ENCODE assay signal across 22 cellular contexts in genomic region chr7:88615336-88615735, GRCh38.
"Had no signal": no experiment of that assay in that cellular context is flagged by ENCODE, and none has a peak within 500 bp of the region (broad histone marks: within the 10 kb centered on the region; RNA-seq: fewer than 3 reads in every experiment).

No MANE protein-coding gene starts in this region.

- ATAC-seq: natural killer cell; psoas muscle; right cardiac atrium; right lobe of liver; stimulated activated effector memory CD8-positive, alpha-beta T cell treated with anti-CD3 and anti-CD28 coated beads, Interleukin-12 subunit alpha, Interleukin-12 subunit beta, amount 100 ng/mL, for 72 hours; stimulated activated naive B cell treated with anti-CD40 and anti-IgM and Interleukin-4, amounts not matched to agents 10 μg/mL and 1 μg/mL and 100 μg/mL, for 72 hours; upper lobe of right lung had no signal

- DNase-seq: natural killer cell; occipital lobe; ovary; posterior cingulate gyrus; psoas muscle; right cardiac atrium; right lobe of liver; sigmoid colon; small intestine; stimulated activated CD4-positive, alpha-beta T cell treated with anti-CD3 and anti-CD28 coated beads, Interleukin-15, amount 100 ng/mL, for 24 hours; stimulated activated CD4-positive, alpha-beta T cell treated with anti-CD3 and anti-CD28 coated beads, Interleukin-2, amount 100 ng/mL, for 24 hours; stimulated activated CD4-positive, alpha-beta T cell treated with anti-CD3 and anti-CD28 coated beads, Interleukin-2, amount 100 ng/mL, for 48 hours; stimulated activated CD4-positive, alpha-beta T cell treated with anti-CD3 and anti-CD28 coated beads, Interleukin-4, amount 100 ng/mL, for 24 hours; stimulated activated naive B cell treated with anti-CD40 and anti-IgM and Interleukin-4, amounts not matched to agents 10 μg/mL and 1 μg/mL and 100 μg/mL, for 72 hours; stimulated activated naive CD4-positive, alpha-beta T cell treated with Interleukin-2 at 50 U/mL for 16 hours; stomach; testis; tibial artery; transverse colon; upper lobe of right lung; uterus had no signal
